Comparison of ENCODE assay signal across 1 cellular context in the genomic region with DNA sequence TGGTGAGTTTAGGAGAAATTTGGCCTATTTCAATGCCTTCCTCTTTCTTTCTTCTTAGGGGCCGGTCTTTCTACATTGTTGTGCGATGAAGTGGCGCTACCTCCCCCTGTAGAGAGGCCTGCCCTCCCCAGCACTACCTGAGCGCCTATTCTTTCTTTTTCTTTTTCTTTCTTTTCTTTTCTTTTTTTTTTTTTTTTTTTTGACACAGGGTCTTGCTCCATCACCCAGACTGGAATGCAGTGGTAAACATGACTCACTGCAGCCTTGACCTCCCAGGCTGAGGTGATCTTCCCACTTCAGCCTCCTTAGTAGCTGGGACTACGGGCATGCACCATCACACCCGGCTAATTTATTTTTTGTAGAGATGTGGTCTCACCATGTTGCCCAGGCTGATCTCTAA.
TF ChIP-seq lines count a peak whose summit lies in the region.

No MANE protein-coding gene starts in this region.

TF ChIP-seq in HCT116, 20 proteins besides CTCF, POLR2A, EP300 and RAD21 (continued from another document):
- TF ChIP-seq, protein P1, sequence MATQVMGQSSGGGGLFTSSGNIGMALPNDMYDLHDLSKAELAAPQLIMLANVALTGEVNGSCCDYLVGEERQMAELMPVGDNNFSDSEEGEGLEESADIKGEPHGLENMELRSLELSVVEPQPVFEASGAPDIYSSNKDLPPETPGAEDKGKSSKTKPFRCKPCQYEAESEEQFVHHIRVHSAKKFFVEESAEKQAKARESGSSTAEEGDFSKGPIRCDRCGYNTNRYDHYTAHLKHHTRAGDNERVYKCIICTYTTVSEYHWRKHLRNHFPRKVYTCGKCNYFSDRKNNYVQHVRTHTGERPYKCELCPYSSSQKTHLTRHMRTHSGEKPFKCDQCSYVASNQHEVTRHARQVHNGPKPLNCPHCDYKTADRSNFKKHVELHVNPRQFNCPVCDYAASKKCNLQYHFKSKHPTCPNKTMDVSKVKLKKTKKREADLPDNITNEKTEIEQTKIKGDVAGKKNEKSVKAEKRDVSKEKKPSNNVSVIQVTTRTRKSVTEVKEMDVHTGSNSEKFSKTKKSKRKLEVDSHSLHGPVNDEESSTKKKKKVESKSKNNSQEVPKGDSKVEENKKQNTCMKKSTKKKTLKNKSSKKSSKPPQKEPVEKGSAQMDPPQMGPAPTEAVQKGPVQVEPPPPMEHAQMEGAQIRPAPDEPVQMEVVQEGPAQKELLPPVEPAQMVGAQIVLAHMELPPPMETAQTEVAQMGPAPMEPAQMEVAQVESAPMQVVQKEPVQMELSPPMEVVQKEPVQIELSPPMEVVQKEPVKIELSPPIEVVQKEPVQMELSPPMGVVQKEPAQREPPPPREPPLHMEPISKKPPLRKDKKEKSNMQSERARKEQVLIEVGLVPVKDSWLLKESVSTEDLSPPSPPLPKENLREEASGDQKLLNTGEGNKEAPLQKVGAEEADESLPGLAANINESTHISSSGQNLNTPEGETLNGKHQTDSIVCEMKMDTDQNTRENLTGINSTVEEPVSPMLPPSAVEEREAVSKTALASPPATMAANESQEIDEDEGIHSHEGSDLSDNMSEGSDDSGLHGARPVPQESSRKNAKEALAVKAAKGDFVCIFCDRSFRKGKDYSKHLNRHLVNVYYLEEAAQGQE (IDR thresholded peaks at IDR 0.05; ENCODE audit: low read depth): no peak
- no peak for TF ChIP-seq SRF (IDR thresholded peaks at IDR 0.05; ENCODE audit: low read depth)
- TF ChIP-seq YY1 (IDR thresholded peaks at IDR 0.05; ENCODE audit: extremely low read depth, insufficient replicate concordance, low read depth, low read length): no peak
- no peak for TF ChIP-seq CBX3 (IDR thresholded peaks at IDR 0.05; ENCODE audit: low read depth)
- TF ChIP-seq ELF1 (IDR thresholded peaks at IDR 0.05; ENCODE audit: borderline replicate concordance, low read depth): no peak
- TF ChIP-seq TCF7L2 (IDR thresholded peaks at IDR 0.05; ENCODE audit: borderline replicate concordance, extremely low read depth, insufficient read depth, insufficient read length): no peak
- TF ChIP-seq SP1 (IDR thresholded peaks at IDR 0.05; ENCODE audit: low read depth): peak; percentile 42
- peak; percentile 60 for TF ChIP-seq JUND (IDR thresholded peaks at IDR 0.05)
- TF ChIP-seq POLR2AphosphoS5 (IDR thresholded peaks at IDR 0.05; ENCODE audit: low read depth, low read length): no peak
- peak; percentile 64 for TF ChIP-seq FOSL1 (IDR thresholded peaks at IDR 0.05; ENCODE audit: low read depth)
- no peak for TF ChIP-seq ZFX (IDR thresholded peaks at IDR 0.05)
